12 cellular contexts compared by ENCODE assay signal in the genomic region with DNA sequence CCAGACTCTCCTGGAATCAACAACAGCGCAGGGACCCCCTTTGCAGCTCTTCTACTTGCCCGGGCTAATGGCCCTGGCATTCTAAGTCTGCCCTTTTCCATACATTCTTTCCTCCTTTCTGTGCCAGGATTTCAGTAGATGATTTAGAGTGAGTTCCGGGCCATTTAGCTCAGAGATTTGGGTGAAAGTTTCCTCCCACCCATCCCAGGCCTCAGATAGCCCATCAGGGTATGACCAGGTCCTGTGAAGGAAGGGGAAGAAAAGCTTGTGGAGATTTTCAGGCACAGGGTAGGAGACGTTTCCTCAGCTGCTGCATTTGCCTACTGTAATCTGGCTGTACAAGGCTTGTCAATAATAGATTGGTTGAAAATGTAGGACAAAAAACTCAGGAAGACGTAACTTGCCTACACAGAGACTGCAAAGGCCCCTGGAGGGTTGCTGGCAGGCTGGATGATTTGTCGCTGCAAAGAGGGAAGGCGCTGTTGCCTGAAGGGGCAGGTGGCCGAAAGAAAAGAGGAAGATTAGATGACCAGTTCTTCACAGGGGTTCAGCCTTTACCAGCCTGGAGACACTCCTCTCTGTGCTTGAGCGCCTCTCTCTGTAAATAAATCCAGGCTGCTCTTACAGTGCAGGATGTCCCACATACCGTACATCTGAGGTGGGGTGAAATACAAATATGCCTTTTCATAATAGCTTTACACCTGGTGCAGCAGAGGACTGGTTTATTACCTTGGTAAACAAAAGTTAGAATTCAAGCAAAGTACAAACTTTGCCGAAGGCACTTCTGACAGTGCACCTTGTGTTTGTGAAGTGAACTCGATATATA.
A peak's percentile ranks its signal among the peaks of the same experiment; 100 is the strongest.
DNase-seq lines count a peak whose midpoint lies in the region; ATAC-seq and TF ChIP-seq lines count a peak whose summit lies in the region.
"Had no signal": no experiment of that assay in that cellular context is flagged by ENCODE, and none has a peak within 500 bp of the region (broad histone marks: within the 10 kb centered on the region; RNA-seq: fewer than 3 reads in every experiment).

No MANE protein-coding gene starts in this region.

- 80% methylated on average over 12 of the region's 12 CpGs for WGBS in HUES64

- no peak overlapping the region; the same call in 1 of the 2 replicates for H3K9ac ChIP-seq in HUES64 (ENCODE audit: low read depth, low read length)

- no peaks in the 10 kb centered on the region for H3K27me3 ChIP-seq in HUES64 (ENCODE audit: insufficient read depth, low read length)
- H3K27me3 ChIP-seq: gastrocnemius medialis had no signal

- no peak overlapping the region for H3K4me3 ChIP-seq in HUES64 (ENCODE audit: low read length)
- H3K4me3 ChIP-seq: gastrocnemius medialis had no signal

- H3K4me1 ChIP-seq in HUES64 (ENCODE audit: insufficient read depth, low read length): peaks cover 25% of the 10 kb centered on the region; the same call in 1 of the 2 replicates
- H3K4me1 ChIP-seq: gastrocnemius medialis had no signal

- peak overlapping the region; percentile 17; the same call in 1 of the 2 replicates for H3K27ac ChIP-seq in HUES64 (ENCODE audit: low read depth, low read length)
- H3K27ac ChIP-seq: gastrocnemius medialis had no signal

- peak; percentile 93 for ATAC-seq in esophagus mucosa
- no peak for ATAC-seq in GM19455 (IDR thresholded peaks at IDR 0.05; ENCODE audit: unreplicated experiment)

- no peaks in the 10 kb centered on the region for H3K9me3 ChIP-seq in HUES64 (ENCODE audit: insufficient read depth, low read depth, low read length)
- H3K9me3 ChIP-seq: gastrocnemius medialis had no signal

- DNase-seq in NOMO-1 treated with DMSO at 0.1 percent for 48 hours (lab: John Stamatoyannopoulos, UW; ENCODE audit: unreplicated experiment) (peak; percentile 66), renal cortical epithelial cell (ENCODE audit: low read depth) (peak; percentile 89), GM20000 (ENCODE audit: low spot score) (no peak)
- DNase-seq in activated CD4-positive, CD25-positive, alpha-beta regulatory T cell treated with anti-CD3 and anti-CD28 coated beads, Interleukin-2, amount 50 U/mL, for 72 hours: no peak
- DNase-seq in stimulated activated CD4-positive, alpha-beta T cell treated with anti-CD3 and anti-CD28 coated beads, Interleukin-4, amount 100 ng/mL, for 1 hour: no peak
- DNase-seq: activated CD4-positive, alpha-beta T cell treated with anti-CD3 and anti-CD28 coated beads for 4 hours; gastrocnemius medialis; KG1; stimulated activated CD4-positive, alpha-beta T cell treated with anti-CD3 and anti-CD28 coated beads, Interleukin-4, amount 100 ng/mL, for 24 hours had no signal

- H3K36me3 ChIP-seq in HUES64 (ENCODE audit: insufficient read depth, low read length): no peaks in the 10 kb centered on the region
- H3K36me3 ChIP-seq: gastrocnemius medialis had no signal

- TF ChIP-seq CTCF in GM20000 (IDR thresholded peaks at IDR 0.05; ENCODE audit: extremely low read depth, missing control alignments): no peak

Comparison
In these comparisons a context has a peak if more than half of its experiments do, and no peak if none do; other contexts are left out.
1. DNase-seq: peak in NOMO-1 treated with DMSO at 0.1 percent for 48 hours (single experiment) and renal cortical epithelial cell (single experiment); none in activated CD4-positive, CD25-positive, alpha-beta regulatory T cell treated with anti-CD3 and anti-CD28 coated beads, Interleukin-2, amount 50 U/mL, for 72 hours (single experiment), stimulated activated CD4-positive, alpha-beta T cell treated with anti-CD3 and anti-CD28 coated beads, Interleukin-4, amount 100 ng/mL, for 1 hour (single experiment) and GM20000 (single experiment).